In genomic region chr16:82135844-82136243, GRCh38 we compare ENCODE assay signal across 31 cellular contexts.
"Had no signal": no experiment of that assay in that cellular context is flagged by ENCODE, and none has a peak within 500 bp of the region (broad histone marks: within the 10 kb centered on the region; RNA-seq: fewer than 3 reads in every experiment).

No MANE protein-coding gene starts in this region.

- H3K27ac ChIP-seq: breast epithelium, gastrocnemius medialis, parathyroid adenoma, psoas muscle, right atrium auricular region, stomach, thyroid gland, upper lobe of left lung, vagina had no signal

- H3K4me1 ChIP-seq: breast epithelium, gastrocnemius medialis, psoas muscle, thyroid gland, upper lobe of left lung, vagina had no signal

- H3K27me3 Mint-ChIP-seq: activated CD8-positive, alpha-beta memory T cell treated with anti-CD3 and anti-CD28 coated beads, Interleukin-2, amount 10 ng/mL, durations not matched to agents 7 days and 5 days; dendritic cell treated with granulocyte-macrophage colony-stimulating factor and Interleukin-4, amounts not matched to agents 40 ng/mL and 50 ng/mL, for 4 days; stimulated activated naive B cell treated with anti-CD40 and anti-IgM and Interleukin-4, amounts not matched to agents 10 μg/mL and 1 μg/mL and 100 μg/mL, for 72 hours; T-helper 17 cell had no signal

- H3K27me3 ChIP-seq: breast epithelium, gastrocnemius medialis, right atrium auricular region, stomach, thyroid gland, upper lobe of left lung, vagina had no signal

- DNase-seq: activated CD4-positive, alpha-beta T cell treated with anti-CD3 and anti-CD28 coated beads, Interleukin-2, amount 50 U/mL, for 1 hour; activated CD4-positive, CD25-positive, alpha-beta regulatory T cell treated with anti-CD3 and anti-CD28 coated beads, Interleukin-2, amount 50 U/mL, for 72 hours; activated CD8-positive, alpha-beta memory T cell treated with anti-CD3 and anti-CD28 coated beads, Interleukin-2, amount 10 ng/mL, durations not matched to agents 7 days and 5 days; activated CD8-positive, alpha-beta T cell treated with anti-CD3 and anti-CD28 coated beads, Interleukin-2, amount 10 ng/mL, durations not matched to agents 7 days and 5 days; activated naive CD4-positive, alpha-beta T cell; activated T-cell treated with anti-CD3 and anti-CD28 coated beads, Interleukin-2, amount 50 U/mL, for 48 hours; central memory CD4-positive, alpha-beta T cell; effector CD4-positive, alpha-beta T cell; erythroblast; gastrocnemius medialis; hippocampal formation; naive thymus-derived CD4-positive, alpha-beta T cell; nucleus accumbens; psoas muscle; stimulated activated CD4-positive, alpha-beta T cell treated with anti-CD3 and anti-CD28 coated beads, Interleukin-15, amount 100 ng/mL, for 24 hours; stimulated activated CD4-positive, alpha-beta T cell treated with anti-CD3 and anti-CD28 coated beads, Interleukin-2, amount 100 ng/mL, for 24 hours; stimulated activated naive B cell treated with anti-CD40 and anti-IgM and Interleukin-4, amounts not matched to agents 10 μg/mL and 1 μg/mL and 100 μg/mL, for 72 hours; stomach; T-helper 17 cell; T1000; thyroid gland; upper lobe of left lung had no signal

- H3K4me3 ChIP-seq: breast epithelium, gastrocnemius medialis, psoas muscle, right atrium auricular region, stomach, thyroid gland, upper lobe of left lung, vagina had no signal

- ATAC-seq: activated CD8-positive, alpha-beta memory T cell treated with anti-CD3 and anti-CD28 coated beads, Interleukin-2, amount 10 ng/mL, durations not matched to agents 7 days and 5 days; activated CD8-positive, alpha-beta T cell treated with anti-CD3 and anti-CD28 coated beads, Interleukin-2, amount 10 ng/mL, durations not matched to agents 7 days and 5 days; activated naive CD4-positive, alpha-beta T cell treated with anti-CD3 and anti-CD28 coated beads, Interleukin-2, amount 50 U/mL, for 72 hours; gastrocnemius medialis; naive thymus-derived CD4-positive, alpha-beta T cell; psoas muscle; stimulated activated naive B cell treated with anti-CD40 and anti-IgM and Interleukin-4, amounts not matched to agents 10 μg/mL and 1 μg/mL and 100 μg/mL, for 72 hours; T-helper 17 cell had no signal

- H3K9me3 ChIP-seq: breast epithelium, gastrocnemius medialis, psoas muscle, right atrium auricular region, stomach, thyroid gland, upper lobe of left lung, vagina had no signal

- H3K9ac ChIP-seq: parathyroid adenoma had no signal

- H3K4me1 Mint-ChIP-seq: stimulated activated naive B cell treated with anti-CD40 and anti-IgM and Interleukin-4, amounts not matched to agents 10 μg/mL and 1 μg/mL and 100 μg/mL, for 72 hours had no signal

- H3K36me3 ChIP-seq: breast epithelium, right atrium auricular region, thyroid gland, upper lobe of left lung, vagina had no signal

- H3K9me3 Mint-ChIP-seq: activated naive CD4-positive, alpha-beta T cell treated with anti-CD3 and anti-CD28 coated beads, Interleukin-2, amount 50 U/mL, for 72 hours; activated T-helper 2 cell treated with anti-CD3 and anti-CD28 coated beads, Interferon-gamma antibody, Interleukin-2, Interleukin-4, amounts not matched to agents 10 μg/mL and 5 μg/mL and 100 μg/mL, durations not matched to agents 14 hours and 24 hours and 36 hours; dendritic cell treated with granulocyte-macrophage colony-stimulating factor and Interleukin-4, amounts not matched to agents 40 ng/mL and 50 ng/mL, for 4 days; mesothelial cell of epicardium; stimulated activated naive B cell treated with anti-CD40 and anti-IgM and Interleukin-4, amounts not matched to agents 10 μg/mL and 1 μg/mL and 100 μg/mL, for 72 hours had no signal

- H3K4me3 Mint-ChIP-seq: activated CD8-positive, alpha-beta memory T cell treated with anti-CD3 and anti-CD28 coated beads, Interleukin-2, amount 10 ng/mL, durations not matched to agents 7 days and 5 days; activated CD8-positive, alpha-beta T cell treated with anti-CD3 and anti-CD28 coated beads, Interleukin-2, amount 10 ng/mL, durations not matched to agents 7 days and 5 days; dendritic cell treated with granulocyte-macrophage colony-stimulating factor and Interleukin-4, amounts not matched to agents 40 ng/mL and 50 ng/mL, for 4 days; mesothelial cell of epicardium; naive thymus-derived CD4-positive, alpha-beta T cell; neural crest cell; stimulated activated naive B cell treated with anti-CD40 and anti-IgM and Interleukin-4, amounts not matched to agents 10 μg/mL and 1 μg/mL and 100 μg/mL, for 72 hours; T-helper 17 cell had no signal

- H3K27ac Mint-ChIP-seq: activated CD8-positive, alpha-beta memory T cell treated with anti-CD3 and anti-CD28 coated beads, Interleukin-2, amount 10 ng/mL, durations not matched to agents 7 days and 5 days; activated CD8-positive, alpha-beta T cell treated with anti-CD3 and anti-CD28 coated beads, Interleukin-2, amount 10 ng/mL, durations not matched to agents 7 days and 5 days; activated naive CD4-positive, alpha-beta T cell treated with anti-CD3 and anti-CD28 coated beads, Interleukin-2, amount 50 U/mL, for 72 hours; activated T-helper 2 cell treated with anti-CD3 and anti-CD28 coated beads, Interferon-gamma antibody, Interleukin-2, Interleukin-4, amounts not matched to agents 10 μg/mL and 5 μg/mL and 100 μg/mL, durations not matched to agents 14 hours and 24 hours and 36 hours; dendritic cell treated with granulocyte-macrophage colony-stimulating factor and Interleukin-4, amounts not matched to agents 40 ng/mL and 50 ng/mL, for 4 days; mesothelial cell of epicardium; stimulated activated naive B cell treated with anti-CD40 and anti-IgM and Interleukin-4, amounts not matched to agents 10 μg/mL and 1 μg/mL and 100 μg/mL, for 72 hours; T-helper 17 cell had no signal
